In the genomic region with DNA sequence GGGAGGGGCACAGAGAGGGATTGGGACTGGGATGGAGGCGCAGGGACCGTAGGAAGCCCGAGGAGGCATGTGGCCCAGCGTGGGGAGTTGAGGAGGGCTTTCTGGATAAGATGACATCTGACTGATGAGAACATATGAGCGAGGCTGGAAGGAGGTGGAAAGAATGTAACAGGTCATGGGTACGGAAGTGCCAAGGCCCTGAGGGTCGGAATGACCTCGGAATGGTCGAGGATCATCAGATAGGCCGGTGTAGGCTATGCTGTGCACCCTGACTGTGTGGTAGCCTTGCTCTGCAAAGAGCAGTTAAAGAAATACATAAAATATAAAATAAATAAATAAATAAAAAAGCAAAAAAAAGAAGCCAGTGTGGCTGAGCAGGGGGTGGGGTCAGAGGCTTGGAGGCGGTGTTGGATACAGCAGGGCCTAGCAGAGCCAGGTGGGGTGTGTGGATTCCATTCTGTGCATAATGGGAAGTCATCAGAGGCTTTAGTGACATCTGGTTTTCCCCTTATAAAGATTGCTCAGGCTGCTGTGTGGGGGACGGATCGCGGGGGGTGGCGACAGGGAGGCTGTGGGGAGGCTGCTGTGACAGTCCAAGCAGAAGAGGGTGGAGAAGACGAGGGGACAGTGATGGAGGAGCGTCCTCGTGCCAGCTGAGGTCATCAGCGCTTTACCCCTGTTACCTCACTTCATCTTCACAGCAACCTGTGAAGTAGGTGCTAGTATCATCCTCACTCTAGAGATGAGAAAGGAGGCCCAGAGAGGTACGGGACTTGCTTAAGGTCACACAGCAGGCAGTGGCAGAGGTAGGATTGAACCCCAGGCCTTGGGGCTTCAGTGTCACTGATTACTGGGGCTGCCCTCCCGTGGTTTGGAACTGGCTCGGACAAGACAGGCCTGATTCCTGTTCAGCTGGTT, we compare ENCODE assay signal across 15 cellular contexts. TPM values are rescaled to one million over a fixed set of nuclear protein-coding genes. Genes with fewer than 3 reads are reported as not detected.
DNase-seq lines count a peak whose midpoint lies in the region; ATAC-seq and TF ChIP-seq lines count a peak whose summit lies in the region.
"Had no signal": no experiment of that assay in that cellular context is flagged by ENCODE, and none has a peak within 500 bp of the region (broad histone marks: within the 10 kb centered on the region; RNA-seq: fewer than 3 reads in every experiment).

No MANE protein-coding gene starts in this region.

- intact Hi-C loops in lower lobe of right lung (cut with DNase I): no loop called here
- intact Hi-C loops in thyroid gland (cut with DNase I): no loop called here

- H3K9me3 ChIP-seq in lower lobe of right lung (no peaks in the 10 kb centered on the region), thyroid gland (no peaks in the 10 kb centered on the region)
- H3K9me3 ChIP-seq: psoas muscle had no signal

- H3K36me3 ChIP-seq in lower lobe of right lung (no peaks in the 10 kb centered on the region), thyroid gland (no peaks in the 10 kb centered on the region)

- TF ChIP-seq CTCF in VCaP (conservative IDR thresholded peaks at IDR 0.05) (no peak), lower lobe of right lung (IDR thresholded peaks at IDR 0.05) (no peak), thyroid gland (IDR thresholded peaks at IDR 0.05) (no peak)

- no peaks in the 10 kb centered on the region for H3K27me3 ChIP-seq in lower lobe of right lung (ENCODE audit: low read depth)
- H3K27me3 ChIP-seq in thyroid gland: no peaks in the 10 kb centered on the region

- H3K9me3 Mint-ChIP-seq in activated T-cell treated with anti-CD3 and anti-CD28 coated beads, Interleukin-2, amount 50 U/mL, for 24 hours: no peaks in the 10 kb centered on the region
- no peaks in the 10 kb centered on the region for H3K9me3 Mint-ChIP-seq in activated T-cell treated with anti-CD3 and anti-CD28 coated beads, Interleukin-2, amount 50 U/mL, for 4 hours

- H3K4me3 Mint-ChIP-seq in activated T-cell treated with anti-CD3 and anti-CD28 coated beads, Interleukin-2, amount 50 U/mL, for 24 hours: no peak overlapping the region
- no peak overlapping the region for H3K4me3 Mint-ChIP-seq in activated T-cell treated with anti-CD3 and anti-CD28 coated beads, Interleukin-2, amount 50 U/mL, for 4 hours

- ATAC-seq in activated T-cell treated with anti-CD3 and anti-CD28 coated beads, Interleukin-2, amount 50 U/mL, for 4 hours: no peak
- ATAC-seq in lower lobe of right lung: no peak
- no peak for ATAC-seq in GM21528 (IDR thresholded peaks at IDR 0.05; ENCODE audit: low FRiP score, unreplicated experiment)

- TF ChIP-seq POLR2A in thyroid gland (IDR thresholded peaks at IDR 0.05): no peak

- H3K27ac Mint-ChIP-seq in activated T-cell treated with anti-CD3 and anti-CD28 coated beads, Interleukin-2, amount 50 U/mL, for 24 hours: peak overlapping the region; percentile 41

- DNase-seq in activated T-cell treated with anti-CD3 and anti-CD28 coated beads, Interleukin-2, amount 50 U/mL, for 24 hours: no peak
- no peak for DNase-seq in activated T-cell treated with anti-CD3 and anti-CD28 coated beads, Interleukin-2, amount 50 U/mL, for 4 hours
- no peak for DNase-seq in lower lobe of right lung
- no peak for DNase-seq in thyroid gland
- DNase-seq in NCI-H1092 (lab: John Stamatoyannopoulos, UW): no peak
- no peak for DNase-seq in stimulated activated CD4-positive, alpha-beta T cell treated with anti-CD3 and anti-CD28 coated beads, Interleukin-4, amount 100 ng/mL, for 4 hours
- DNase-seq: activated CD4-positive, alpha-beta T cell treated with anti-CD3 and anti-CD28 coated beads for 1 hour; activated gamma-delta T cell had no signal

- H3K27me3 Mint-ChIP-seq in activated T-cell treated with anti-CD3 and anti-CD28 coated beads, Interleukin-2, amount 50 U/mL, for 24 hours: no peaks in the 10 kb centered on the region
- H3K27me3 Mint-ChIP-seq in activated T-cell treated with anti-CD3 and anti-CD28 coated beads, Interleukin-2, amount 50 U/mL, for 4 hours (ENCODE audit: low read depth): no peaks in the 10 kb centered on the region

- WGBS in thyroid gland, 2 donors: 77 to 81% methylated on average over 21 to 22 of the region's 22 CpGs

- H3K4me1 ChIP-seq in lower lobe of right lung: peaks cover 76% of the 10 kb centered on the region
- H3K4me1 ChIP-seq in thyroid gland: peaks cover 72 to 88% of the 10 kb centered on the region in 2 donors

- peaks cover 5% of the 10 kb centered on the region for H3K36me3 Mint-ChIP-seq in activated T-cell treated with anti-CD3 and anti-CD28 coated beads, Interleukin-2, amount 50 U/mL, for 24 hours (ENCODE audit: low read depth)
- H3K36me3 Mint-ChIP-seq in activated T-cell treated with anti-CD3 and anti-CD28 coated beads, Interleukin-2, amount 50 U/mL, for 4 hours (ENCODE audit: insufficient read depth): peaks cover 2% of the 10 kb centered on the region

- peak overlapping the region; percentile 97 for H3K27ac ChIP-seq in VCaP
- H3K27ac ChIP-seq in lower lobe of right lung: peak overlapping the region; percentile 74
- peak overlapping the region; percentile 71 to 85 (median 73) for H3K27ac ChIP-seq in thyroid gland
- H3K27ac ChIP-seq: psoas muscle had no signal

- peaks cover 42% of the 10 kb centered on the region for H3K4me1 Mint-ChIP-seq in activated T-cell treated with anti-CD3 and anti-CD28 coated beads, Interleukin-2, amount 50 U/mL, for 24 hours (ENCODE audit: low read depth)
- H3K4me1 Mint-ChIP-seq in activated T-cell treated with anti-CD3 and anti-CD28 coated beads, Interleukin-2, amount 50 U/mL, for 4 hours (ENCODE audit: low read depth): peaks cover 39% of the 10 kb centered on the region

- H3K4me3 ChIP-seq in lower lobe of right lung (no peak overlapping the region), thyroid gland (replicated peaks in 1 of 3) (no peak overlapping the region)
- H3K4me3 ChIP-seq: psoas muscle had no signal

RNA-seq across cellular contexts. Expression of a gene that starts 5.0 kb away (rescaled TPM):
- total RNA-seq in activated T-cell treated with anti-CD3 and anti-CD28 coated beads, Interleukin-2, amount 50 U/mL, for 4 hours: 10 to 100 TPM; 21.3 to 24.4 (median 23.5) TPM
- total RNA-seq in lower lobe of right lung (73.0 TPM), thyroid gland (10 to 100 TPM; 12.4 to 24.9 (median 23.2) TPM)

RNA-seq across cellular contexts. Expression of a gene that starts 46.4 kb away (rescaled TPM):
- total RNA-seq in activated T-cell treated with anti-CD3 and anti-CD28 coated beads, Interleukin-2, amount 50 U/mL, for 4 hours: under 1 TPM in 1 of 3 donors, not detected in 2; 0.20 TPM
- total RNA-seq in lower lobe of right lung (not detected), thyroid gland (under 1 TPM in 1 of 4 donors, not detected in 3; 0.22 TPM)
- total RNA-seq: A673, cerebellum, frontal cortex, psoas muscle, RPMI7951 had no signal
